ENCODE assay signal across 6 cellular contexts in genomic region chr5:139393497-139394122, GRCh38. TPM values are rescaled to one million over a fixed set of nuclear protein-coding genes. Genes with fewer than 3 reads are reported as not detected.
A peak's percentile ranks its signal among the peaks of the same experiment; 100 is the strongest.
DNase-seq lines count a peak whose midpoint lies in the region; ATAC-seq and TF ChIP-seq lines count a peak whose summit lies in the region.

No MANE protein-coding gene starts in this region.

- ATAC-seq in heart right ventricle (no peak), left cardiac atrium (no peak), upper lobe of left lung (ENCODE audit: low FRiP score in 2 of 2) (no peak)

- peak overlapping the region; percentile 82 for H2AFZ ChIP-seq in hepatocyte

- H4K20me1 ChIP-seq in hepatocyte (ENCODE audit: insufficient read depth, poor library complexity, severe bottlenecking), result no peaks in the 10 kb centered on the region

- no peak for TF ChIP-seq POLR2A in upper lobe of left lung (IDR thresholded peaks at IDR 0.05)

- intact Hi-C loops in heart right ventricle (cut with DNase I), result loop anchor here in 3 of 10 donors (1.0 to 5.0 kb wide), 3 partner anchors 24 to 96 kb away; partner anchors contain the start of gene PAIP2 (in 1 of the 3)
- intact Hi-C loops in left cardiac atrium (cut with DNase I), result no loop called here

- WGBS in heart right ventricle, 2 donors, result 9 to 19% methylated on average over 49 of the region's 49 CpGs
- WGBS in hepatocyte (ENCODE audit: low lambda C conversion rate, missing lambda C conversion rate), result 11% methylated on average over 49 of the region's 49 CpGs
- WGBS in upper lobe of left lung, 2 donors, result 23 to 26% methylated on average over 10 to 18 of the region's 49 CpGs

- no peaks in the 10 kb centered on the region for H3K9me3 ChIP-seq in heart right ventricle
- no peaks in the 10 kb centered on the region for H3K9me3 ChIP-seq in hepatocyte (ENCODE audit: low read depth)
- no peaks in the 10 kb centered on the region for H3K9me3 ChIP-seq in upper lobe of left lung

- H3K4me3 ChIP-seq in heart right ventricle (peak overlapping the region; percentile 50 to 80 (median 69)), hepatocyte (peak overlapping the region; percentile 48), upper lobe of left lung (peak overlapping the region in 3 of 4 donors; percentile 49 to 65 (median 59))

- H3K79me2 ChIP-seq in hepatocyte, result no peaks in the 10 kb centered on the region

- peaks cover 7 to 87% (median 68%) of the 10 kb centered on the region in 9 donors for H3K4me1 ChIP-seq in heart right ventricle
- H3K4me1 ChIP-seq in hepatocyte (ENCODE audit: insufficient read depth), result peaks cover 8% of the 10 kb centered on the region
- peaks cover 14 to 46% (median 36%) of the 10 kb centered on the region in 4 donors for H3K4me1 ChIP-seq in upper lobe of left lung

- no peak for TF ChIP-seq CTCF in heart right ventricle (IDR thresholded peaks at IDR 0.05)
- TF ChIP-seq CTCF in hepatocyte (IDR thresholded peaks at IDR 0.05; ENCODE audit: poor library complexity), result no peak
- TF ChIP-seq CTCF in upper lobe of left lung (IDR thresholded peaks at IDR 0.05), result no peak

- peaks cover 0 to 15% (median 0%) of the 10 kb centered on the region in 9 donors for H3K36me3 ChIP-seq in heart right ventricle
- no peaks in the 10 kb centered on the region for H3K36me3 ChIP-seq in hepatocyte (replicated peaks; ENCODE audit: insufficient read depth, low read depth)
- H3K36me3 ChIP-seq in upper lobe of left lung, result no peaks in the 10 kb centered on the region

- H3K27me3 ChIP-seq in heart right ventricle, result peaks cover 0 to 35% (median 0%) of the 10 kb centered on the region in 7 donors
- peaks cover 26% of the 10 kb centered on the region for H3K27me3 ChIP-seq in hepatocyte
- H3K27me3 ChIP-seq in upper lobe of left lung, result peaks cover 0 to 31% (median 18%) of the 10 kb centered on the region in 4 donors

- H3K9me2 ChIP-seq in hepatocyte (replicated peaks; ENCODE audit: insufficient read depth), result no peaks in the 10 kb centered on the region

- DNase-seq in heart right ventricle (no peak), left cardiac atrium (no peak), hepatocyte (ENCODE audit: low spot score) (no peak), upper lobe of left lung (no peak), NCI-H774 (lab: John Stamatoyannopoulos, UW) (no peak)
- DNase-seq in activated CD4-positive, alpha-beta T cell treated with anti-CD3 and anti-CD28 coated beads, Interleukin-2, amount 50 U/mL, for 48 hours, result no peak

- H3K4me2 ChIP-seq in hepatocyte, result peak overlapping the region; percentile 91

- no peak for TF ChIP-seq EP300 in upper lobe of left lung (IDR thresholded peaks at IDR 0.05)

- H3K27ac ChIP-seq in heart right ventricle, result peak overlapping the region; percentile 80 to 97 (median 93)
- no peak overlapping the region for H3K27ac ChIP-seq in hepatocyte
- peak overlapping the region in 1 of 4 donors; percentile 71 for H3K27ac ChIP-seq in upper lobe of left lung

RNA-seq across cellular contexts. Expression of gene PROB1, which starts 1.3 kb away (rescaled TPM):
- 10 to 100 TPM; 26.3 to 64.8 (median 37.3) TPM for total RNA-seq in heart right ventricle
- 10 to 100 TPM; 12.2 to 28.5 TPM for polyA plus RNA-seq in heart right ventricle
- 10 to 100 TPM; 21.7 to 27.9 TPM for total RNA-seq in left cardiac atrium
- total RNA-seq in hepatocyte, result 0.63 and 0.68 TPM in 2 replicates
- 0.10 TPM in 1 of 2 replicates, not detected in the other for polyA plus RNA-seq in hepatocyte
- 1 to 10 TPM in 2 of 6 donors, under 1 TPM in 4; 0.33 to 2.1 (median 0.95) TPM for total RNA-seq in upper lobe of left lung

RNA-seq across cellular contexts. Expression of gene MZB1, which starts 3.9 kb away (rescaled TPM):
- total RNA-seq in heart right ventricle (1 to 10 TPM in 3 of 10 donors, under 1 TPM in 7; 0.28 to 6.6 (median 0.65) TPM), left cardiac atrium (1 to 10 TPM in 1 of 2 donors, under 1 TPM in 1; 0.55 to 1.2 TPM), hepatocyte (not detected in 2 replicates), upper lobe of left lung (10 to 100 TPM in 4 of 6 donors, 1 to 10 TPM in 2; 1.5 to 30.7 (median 15.5) TPM)
- polyA plus RNA-seq in heart right ventricle (1 to 10 TPM in 1 of 2 donors, under 1 TPM in 1; 0.67 to 1.5 TPM), hepatocyte (0.30 TPM in 1 of 2 replicates, not detected in the other)

RNA-seq across cellular contexts. Expression of gene SPATA24, which starts 10.3 kb away (rescaled TPM):
- total RNA-seq in heart right ventricle (10 to 100 TPM; 11.8 to 24.8 (median 16.5) TPM), left cardiac atrium (1 to 10 TPM; 8.8 to 9.0 TPM), hepatocyte (2.6 and 6.3 TPM in 2 replicates), upper lobe of left lung (1 to 10 TPM in 5 of 6 donors, not detected in 1; 2.9 to 6.3 (median 4.8) TPM)
- polyA plus RNA-seq in heart right ventricle (10 to 100 TPM; 14.8 to 37.5 TPM), hepatocyte (5.5 and 9.8 TPM in 2 replicates)

RNA-seq across cellular contexts. Expression of gene SLC23A1, which starts 10.5 kb away (rescaled TPM):
- total RNA-seq in heart right ventricle, result under 1 TPM in 1 of 10 donors, not detected in 9; 0.19 TPM
- not detected for polyA plus RNA-seq in heart right ventricle
- not detected for total RNA-seq in left cardiac atrium
- 13.4 and 19.6 TPM in 2 replicates for total RNA-seq in hepatocyte
- 3.0 and 3.3 TPM in 2 replicates for polyA plus RNA-seq in hepatocyte
- 10 to 100 TPM in 1 of 6 donors, 1 to 10 TPM in 4, not detected in 1; 1.1 to 20.1 (median 1.8) TPM for total RNA-seq in upper lobe of left lung

RNA-seq across cellular contexts. Expression of gene DNAJC18, which starts 45.7 kb away (rescaled TPM):
- 10 to 100 TPM in 9 of 10 donors, 1 to 10 TPM in 1; 9.5 to 21.1 (median 14.1) TPM for total RNA-seq in heart right ventricle
- polyA plus RNA-seq in heart right ventricle, result 10 to 100 TPM in 1 of 2 donors, 1 to 10 TPM in 1; 3.4 to 12.7 TPM
- total RNA-seq in left cardiac atrium, result 10 to 100 TPM; 14.8 to 15.2 TPM
- 10.6 and 11.5 TPM in 2 replicates for total RNA-seq in hepatocyte
- polyA plus RNA-seq in hepatocyte, result 13.6 and 14.4 TPM in 2 replicates
- 10 to 100 TPM in 1 of 6 donors, 1 to 10 TPM in 5; 1.0 to 11.6 (median 6.3) TPM for total RNA-seq in upper lobe of left lung

Comparison
In these comparisons a context has a peak if more than half of its experiments do, and no peak if none do; other contexts are left out.
1. RNA of gene PROB1, which starts 1.3 kb away (total RNA-seq): 26.3 to 64.8 TPM in heart right ventricle and 21.7 to 27.9 TPM in left cardiac atrium; 0.33 to 2.1 TPM in upper lobe of left lung and 0.63 to 0.68 TPM in hepatocyte; every median in the first group is over 4 times any median in the second.
2. Peak in every context shown above with its lines, with median percentiles within 50 percentile points of each other: H3K4me3 ChIP-seq.